23 cellular contexts compared by ENCODE assay signal in the genomic region with DNA sequence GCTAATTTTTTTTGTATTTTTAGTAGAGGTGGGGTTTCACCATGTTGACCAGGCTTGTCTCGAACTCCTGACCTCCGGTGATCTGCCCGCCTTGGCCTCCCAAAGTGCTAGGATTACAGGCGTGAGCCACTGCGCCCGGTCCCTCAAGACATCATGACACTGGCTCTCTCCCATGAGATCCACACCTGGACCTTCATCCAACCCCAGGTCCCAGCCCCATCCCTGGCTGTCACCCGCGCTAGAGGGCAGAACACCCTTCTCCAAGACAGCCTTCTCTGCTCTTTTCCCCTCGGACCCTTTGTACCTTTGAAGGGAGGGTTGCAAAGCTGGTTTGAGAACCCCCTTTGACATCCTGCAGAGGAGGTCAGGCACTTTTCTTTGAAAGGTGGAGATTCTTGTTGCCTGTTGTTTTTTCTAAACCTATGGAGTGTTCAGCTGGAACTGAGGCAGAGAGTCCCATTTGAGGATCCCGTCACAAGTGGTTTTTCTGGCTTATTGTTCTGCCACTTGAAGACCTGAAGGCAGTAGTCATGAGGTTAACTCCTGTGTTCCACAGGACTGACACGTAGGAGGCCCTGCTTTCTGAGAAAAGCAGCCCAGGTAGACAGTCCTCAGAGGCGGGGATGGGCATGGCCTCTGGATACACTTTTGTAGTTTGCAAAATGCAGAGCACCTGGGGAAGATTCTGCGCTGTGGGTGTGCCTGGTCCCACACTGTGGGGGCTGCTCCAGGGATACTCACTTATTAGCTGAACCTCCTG.
"Had no signal": no experiment of that assay in that cellular context is flagged by ENCODE, and none has a peak within 500 bp of the region (broad histone marks: within the 10 kb centered on the region; RNA-seq: fewer than 3 reads in every experiment).

No MANE protein-coding gene starts in this region.

- H3K9me3 ChIP-seq: SK-N-SH had no signal

- H3K27ac Mint-ChIP-seq: activated CD8-positive, alpha-beta T cell treated with anti-CD3 and anti-CD28 coated beads, Interleukin-2, amount 10 ng/mL, durations not matched to agents 7 days and 5 days; activated naive CD8-positive, alpha-beta T cell treated with anti-CD3 and anti-CD28 coated beads, Interleukin-2, amount 50 U/mL, for 24 hours; WTC11 had no signal

- H3K9me3 Mint-ChIP-seq: activated naive CD4-positive, alpha-beta T cell treated with anti-CD3 and anti-CD28 coated beads, Interleukin-2, amount 50 U/mL, for 72 hours; activated naive CD8-positive, alpha-beta T cell treated with anti-CD3 and anti-CD28 coated beads, Interleukin-2, amount 50 U/mL, for 24 hours; brain; WTC11 had no signal

- H3K27me3 Mint-ChIP-seq: brain had no signal

- H3K4me3 Mint-ChIP-seq: activated CD8-positive, alpha-beta T cell treated with anti-CD3 and anti-CD28 coated beads, Interleukin-2, amount 10 ng/mL, durations not matched to agents 7 days and 5 days; activated naive CD8-positive, alpha-beta T cell treated with anti-CD3 and anti-CD28 coated beads, Interleukin-2, amount 50 U/mL, for 24 hours; brain; WTC11 had no signal

- DNase-seq: activated CD4-positive, alpha-beta T cell treated with anti-CD3 and anti-CD28 coated beads for 48 hours; activated CD4-positive, alpha-beta T cell treated with anti-CD3 and anti-CD28 coated beads, Interleukin-2, amount 50 U/mL, for 4 hours; activated CD4-positive, CD25-positive, alpha-beta regulatory T cell treated with anti-CD3 and anti-CD28 coated beads, Interleukin-2, amount 50 U/mL, for 72 hours; activated CD8-positive, alpha-beta memory T cell treated with anti-CD3 and anti-CD28 coated beads, Interleukin-2, amount 50 U/mL, for 48 hours; activated CD8-positive, alpha-beta T cell treated with anti-CD3 and anti-CD28 coated beads, Interleukin-2, amount 10 ng/mL, durations not matched to agents 7 days and 5 days; activated effector memory CD4-positive, alpha-beta T cell treated with anti-CD3 and anti-CD28 coated beads, Interleukin-2, amount 50 U/mL, for 16 hours; activated naive CD4-positive, alpha-beta T cell treated with Interleukin-2 at 50 U/mL for 16 hours; activated naive CD8-positive, alpha-beta T cell treated with anti-CD3 and anti-CD28 coated beads, Interleukin-2, amount 50 U/mL, for 24 hours; activated T-cell treated with anti-CD3 and anti-CD28 coated beads, Interleukin-2, amount 50 U/mL, for 1 hour; amniotic stem cell; KG1; NCI-H2029; NCI-H2107; NCI-H526; OCI-M1; RPMI8226; SK-N-SH; T-helper 1 cell had no signal

- ATAC-seq: activated CD8-positive, alpha-beta T cell treated with anti-CD3 and anti-CD28 coated beads, Interleukin-2, amount 10 ng/mL, durations not matched to agents 7 days and 5 days; activated naive CD4-positive, alpha-beta T cell treated with anti-CD3 and anti-CD28 coated beads, Interleukin-2, amount 50 U/mL, for 72 hours; activated naive CD8-positive, alpha-beta T cell treated with anti-CD3 and anti-CD28 coated beads, Interleukin-2, amount 50 U/mL, for 24 hours; Panc1; Right ventricle myocardium inferior; WTC11 had no signal
